In the genomic region with DNA sequence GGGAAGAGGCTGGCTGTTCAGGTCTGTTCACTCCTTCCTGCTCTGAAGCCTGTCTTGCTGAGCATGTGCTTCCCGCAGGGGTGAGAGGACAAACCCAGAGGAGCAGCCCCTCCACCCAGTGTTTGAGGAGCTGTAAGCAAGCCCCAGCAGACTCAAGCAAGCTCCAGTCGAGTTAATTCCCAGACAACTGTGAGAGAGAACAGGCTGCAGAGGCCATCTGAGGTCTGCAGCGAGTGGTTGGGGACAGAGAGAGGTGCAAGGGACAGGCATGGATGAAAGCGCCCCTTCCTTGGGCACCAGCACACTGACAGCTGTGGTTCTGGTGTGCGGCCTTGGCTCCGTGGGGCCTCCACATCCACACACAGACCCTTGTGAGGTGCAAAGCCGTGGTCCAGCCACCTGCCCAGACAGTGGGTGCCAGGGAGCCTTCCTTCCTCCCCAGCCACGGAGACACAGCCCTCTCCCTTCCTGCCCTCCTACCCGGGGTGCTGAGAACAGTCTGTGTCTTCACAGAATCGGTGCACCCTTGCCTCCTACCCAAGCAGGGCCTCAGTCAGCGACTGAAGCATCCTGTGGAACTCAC, we compare ENCODE assay signal across 1 cellular context.
TF ChIP-seq lines count a peak whose summit lies in the region.

No MANE protein-coding gene starts in this region.

TF ChIP-seq in H1, 55 proteins besides CTCF, POLR2A, EP300 and RAD21:
- TF ChIP-seq NANOG (IDR thresholded peaks at IDR 0.05; ENCODE audit: insufficient read depth, low read depth, low read length, poor library complexity, severe bottlenecking) (no peak), RXRA (IDR thresholded peaks at IDR 0.05; ENCODE audit: insufficient read depth, low read depth, low read length) (no peak), SP2 (IDR thresholded peaks at IDR 0.05; ENCODE audit: low read length) (no peak), POU5F1 (IDR thresholded peaks at IDR 0.05; ENCODE audit: low read depth, low read length) (no peak), SIX5 (IDR thresholded peaks at IDR 0.05; ENCODE audit: low read depth, low read length) (no peak), CTBP2 (IDR thresholded peaks at IDR 0.05; ENCODE audit: borderline replicate concordance, insufficient read depth, insufficient read length, low read length) (no peak), KDM1A (IDR thresholded peaks at IDR 0.05; ENCODE audit: borderline replicate concordance, low read length) (no peak), SIN3A (conservative IDR thresholded peaks at IDR 0.05 in 1 of 2, IDR thresholded peaks at IDR 0.05 in 1 of 2; ENCODE audit: low read depth in 1 of 2, low read length in 2 of 2) (no peak), PHF8 (conservative IDR thresholded peaks at IDR 0.05; ENCODE audit: low read depth, low read length) (no peak), HDAC2 (IDR thresholded peaks at IDR 0.05; ENCODE audit: borderline replicate concordance in 1 of 2, low read depth in 2 of 2, low read length in 2 of 2) (no peak), GABPA (IDR thresholded peaks at IDR 0.05; ENCODE audit: borderline replicate concordance, insufficient read depth, low read length) (no peak), RNF2 (IDR thresholded peaks at IDR 0.05; ENCODE audit: borderline replicate concordance, low read depth, low read length, missing control alignments, poor library complexity, severe bottlenecking) (no peak)
